Comparison of ENCODE assay signal across 22 cellular contexts in the genomic region with DNA sequence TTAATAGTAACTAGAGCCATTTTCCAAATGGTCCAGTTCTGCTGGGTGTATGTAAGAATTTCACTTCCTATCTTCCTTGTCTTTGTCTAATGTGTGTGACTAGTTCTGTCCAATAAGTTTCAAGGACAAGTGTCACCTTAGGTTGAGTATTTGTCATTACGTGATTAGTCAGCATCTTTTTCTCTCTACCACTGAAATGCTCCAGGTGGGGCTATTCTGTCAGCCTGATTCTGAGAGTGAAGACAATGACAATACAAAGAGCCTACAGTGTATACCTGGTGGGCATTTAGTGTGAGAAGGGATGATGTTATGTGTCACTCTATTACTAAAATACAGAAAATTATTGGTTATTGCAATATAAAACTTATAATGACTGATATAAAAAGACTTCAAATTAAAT.
A peak's percentile ranks its signal among the peaks of the same experiment; 100 is the strongest.
DNase-seq lines count a peak whose midpoint lies in the region; ATAC-seq and TF ChIP-seq lines count a peak whose summit lies in the region.
"Had no signal": no experiment of that assay in that cellular context is flagged by ENCODE, and none has a peak within 500 bp of the region (broad histone marks: within the 10 kb centered on the region; RNA-seq: fewer than 3 reads in every experiment).

No MANE protein-coding gene starts in this region.

- H3K9me1 ChIP-seq in IMR-90 (ENCODE audit: insufficient read depth, low read length), result no peaks in the 10 kb centered on the region

- H3K4me1 Mint-ChIP-seq in chondrocyte (ENCODE audit: low read depth), result peaks cover 5% of the 10 kb centered on the region
- H3K4me1 Mint-ChIP-seq: activated naive CD8-positive, alpha-beta T cell treated with anti-CD3 and anti-CD28 coated beads for 36 hours had no signal

- H3K18ac ChIP-seq in IMR-90 (ENCODE audit: low read depth, low read length) (no peak overlapping the region), mesendoderm (ENCODE audit: low read length) (no peak overlapping the region)

- H4K91ac ChIP-seq in IMR-90 (ENCODE audit: insufficient read depth, low read depth, low read length), result no peak overlapping the region

- H2BK5ac ChIP-seq in IMR-90 (ENCODE audit: low read depth, low read length, poor library complexity, severe bottlenecking) (no peak overlapping the region), mesendoderm (ENCODE audit: low read length) (no peak overlapping the region)

- H3K9ac ChIP-seq in IMR-90 (ENCODE audit: low read depth, low read length) (no peak overlapping the region), mesendoderm (ENCODE audit: low read length) (no peak overlapping the region)
- H3K9ac ChIP-seq: BLaER1 treated with 17β-estradiol and CSF1 and Interleukin-3, amounts not matched to agents 10 nM and 100 nM had no signal

- H4K5ac ChIP-seq in IMR-90 (ENCODE audit: low read depth, low read length) (no peak overlapping the region), mesendoderm (ENCODE audit: low read length) (no peak overlapping the region)

- no peak overlapping the region for H3K4me2 ChIP-seq in IMR-90 (ENCODE audit: low read depth, low read length)
- no peak overlapping the region for H3K4me2 ChIP-seq in mesendoderm (ENCODE audit: low read length)
- H3K4me2 ChIP-seq: BLaER1 treated with 17β-estradiol and CSF1 and Interleukin-3, amounts not matched to agents 10 nM and 100 nM; PC-9 had no signal

- no peaks in the 10 kb centered on the region for H3K9me3 Mint-ChIP-seq in chondrocyte (ENCODE audit: low read depth)

- H3K4ac ChIP-seq in IMR-90 (ENCODE audit: low read depth, low read length) (no peak overlapping the region), mesendoderm (ENCODE audit: low read depth, low read length) (no peak overlapping the region)

- H2BK20ac ChIP-seq in IMR-90 (ENCODE audit: low read depth, low read length), result no peak overlapping the region

- H3K9me3 ChIP-seq in IMR-90 (ENCODE audit: control insufficient read depth, insufficient read depth, low read length), result peaks cover 3% of the 10 kb centered on the region; the same call in 1 of the 2 replicates
- H3K9me3 ChIP-seq: BLaER1 treated with 17β-estradiol and CSF1 and Interleukin-3, amounts not matched to agents 10 nM and 100 nM; neutrophil; SJSA1; transverse colon had no signal

- intact Hi-C loops in IMR-90 (cut with micrococcal nuclease), result no loop called here

- H4K20me1 ChIP-seq in IMR-90 (ENCODE audit: insufficient read depth, low read length), result no peaks in the 10 kb centered on the region
- H4K20me1 ChIP-seq: BLaER1 treated with 17β-estradiol and CSF1 and Interleukin-3, amounts not matched to agents 10 nM and 100 nM had no signal

- in situ Hi-C loops in IMR-90 (cut with MboI; ENCODE audit: low sequenced_read_pairs), result no loop called here

- DNase-seq in NCI-H345 (lab: John Stamatoyannopoulos, UW), result peak; percentile 1
- DNase-seq in NCI-H345 treated with DMSO at 0.1 percent for 48 hours (lab: John Stamatoyannopoulos, UW; ENCODE audit: unreplicated experiment), result no peak
- no peak for DNase-seq in IMR-90
- DNase-seq in chondrocyte (ENCODE audit: low spot score), result no peak
- DNase-seq in mesendoderm, result peak; percentile 68
- DNase-seq in NCI-H187 (lab: John Stamatoyannopoulos, UW), result no peak
- DNase-seq in NCI-H446 (lab: John Stamatoyannopoulos, UW), result no peak
- no peak for DNase-seq in DMS79 (lab: John Stamatoyannopoulos, UW)
- DNase-seq: activated naive CD8-positive, alpha-beta T cell treated with anti-CD3 and anti-CD28 coated beads for 36 hours; foreskin fibroblast; hypothalamus; KG1; NCI-H446 treated with DMSO at 0.1 percent for 48 hours; PC-9; stimulated activated naive CD4-positive, alpha-beta T cell treated with Interleukin-2 at 50 U/mL for 16 hours; transverse colon had no signal

- no peaks in the 10 kb centered on the region for H3K36me3 Mint-ChIP-seq in chondrocyte (ENCODE audit: low read depth)
- H3K36me3 Mint-ChIP-seq: activated naive CD8-positive, alpha-beta T cell treated with anti-CD3 and anti-CD28 coated beads for 36 hours had no signal

- dilution Hi-C loops in IMR-90 (cut with HindIII; ENCODE audit: low sequenced_read_pairs, unreplicated experiment), result no loop called here

- H3K27ac ChIP-seq in IMR-90 (ENCODE audit: insufficient read depth, low read length) (no peak overlapping the region), mesendoderm (ENCODE audit: low read depth, low read length) (no peak overlapping the region)
- H3K27ac ChIP-seq: BLaER1 treated with 17β-estradiol and CSF1 and Interleukin-3, amounts not matched to agents 10 nM and 100 nM; coronary artery; neutrophil; PC-9; right atrium auricular region; SJSA1; transverse colon had no signal

- H2AK9ac ChIP-seq in IMR-90 (replicated peaks; ENCODE audit: low read depth, low read length, poor library complexity), result no peak overlapping the region

- no peaks in the 10 kb centered on the region for H3K4me1 ChIP-seq in IMR-90 (ENCODE audit: control insufficient read depth, insufficient read depth, low read length)
- no peaks in the 10 kb centered on the region for H3K4me1 ChIP-seq in mesendoderm (ENCODE audit: control insufficient read depth, low read depth, low read length)
- H3K4me1 ChIP-seq: BLaER1 treated with 17β-estradiol and CSF1 and Interleukin-3, amounts not matched to agents 10 nM and 100 nM; right atrium auricular region; SJSA1; transverse colon had no signal

- H2AK5ac ChIP-seq in IMR-90 (ENCODE audit: low read depth, low read length), result no peak overlapping the region
- no peak overlapping the region for H2AK5ac ChIP-seq in mesendoderm (ENCODE audit: low read length)

- H2AFZ ChIP-seq in IMR-90 (replicated peaks; ENCODE audit: low read length, poor library complexity), result no peak overlapping the region
- H2AFZ ChIP-seq: PC-9 had no signal

- no peaks in the 10 kb centered on the region for H3K79me2 ChIP-seq in mesendoderm (ENCODE audit: control insufficient read depth, insufficient read depth, low read length)

- BruUV-seq in IMR-90 (replicated peaks; lab: Mats Ljungman, UMichigan), result no TSS peak

- CTCF ChIA-PET in IMR-90 (lab: Yijun Ruan, JAX), result no interaction called here

- TF ChIP-seq CTCF in IMR-90 (conservative IDR thresholded peaks at IDR 0.05; ENCODE audit: low read depth, low read length) (no peak), chondrocyte (IDR thresholded peaks at IDR 0.05) (peak; percentile 28)

- no peak overlapping the region for H3K4me3 Mint-ChIP-seq in chondrocyte (ENCODE audit: unreplicated experiment)
- H3K4me3 Mint-ChIP-seq: activated naive CD8-positive, alpha-beta T cell treated with anti-CD3 and anti-CD28 coated beads for 36 hours; T-helper 2 cell treated with Interferon-gamma antibody and Interleukin-4, amounts not matched to agents 5 μg/mL and 100 μg/mL, for 36 hours had no signal

- no peaks in the 10 kb centered on the region for H3K27me3 ChIP-seq in IMR-90 (ENCODE audit: control insufficient read depth, insufficient read depth, low read length)
- no peaks in the 10 kb centered on the region for H3K27me3 ChIP-seq in mesendoderm (ENCODE audit: insufficient read depth, low read length, poor library complexity)
- H3K27me3 ChIP-seq: BLaER1 treated with 17β-estradiol and CSF1 and Interleukin-3, amounts not matched to agents 10 nM and 100 nM; neutrophil; right atrium auricular region; SJSA1; transverse colon had no signal

- no peak overlapping the region for H3K56ac ChIP-seq in IMR-90 (ENCODE audit: extremely low read depth, insufficient read depth, low read length)
- no peak overlapping the region for H3K56ac ChIP-seq in mesendoderm (ENCODE audit: low read length)

- TF ChIP-seq POLR2A in IMR-90 (IDR thresholded peaks at IDR 0.05; ENCODE audit: low read depth, low read length), result no peak

- no peaks in the 10 kb centered on the region for H3K27me3 Mint-ChIP-seq in chondrocyte (ENCODE audit: low read depth)
- H3K27me3 Mint-ChIP-seq: activated naive CD8-positive, alpha-beta T cell treated with anti-CD3 and anti-CD28 coated beads for 36 hours had no signal

- H4K8ac ChIP-seq in IMR-90 (ENCODE audit: low read depth in 2 of 2, low read length in 2 of 2) (no peak overlapping the region), mesendoderm (ENCODE audit: low read depth, low read length) (no peak overlapping the region)

- H3K79me1 ChIP-seq in IMR-90 (ENCODE audit: low read depth in 1 of 2, low read length in 2 of 2), result no peaks in the 10 kb centered on the region
- no peaks in the 10 kb centered on the region for H3K79me1 ChIP-seq in mesendoderm (ENCODE audit: low read length)

- no CpG with 5 or more reads among the region's 1 CpG for WGBS in IMR-90 (ENCODE audit: extremely low coverage in 2 of 2, insufficient read length in 1 of 2), 2 experiments
- no CpG with 5 or more reads among the region's 1 CpG for WGBS in mesendoderm (ENCODE audit: extremely low coverage, insufficient coverage, low lambda C conversion rate)

- ATAC-seq in IMR-90 (ENCODE audit: low read depth), result no peak

- POLR2A ChIA-PET in IMR-90 (lab: Charles Lee; ENCODE audit: unreplicated experiment), result no interaction called here

- no peak overlapping the region for H3K14ac ChIP-seq in IMR-90 (replicated peaks; ENCODE audit: low read depth, low read length)

- no peak for TF ChIP-seq RAD21 in IMR-90 (IDR thresholded peaks at IDR 0.05; ENCODE audit: low read length)

- H3K36me3 ChIP-seq in IMR-90 (ENCODE audit: control insufficient read depth, insufficient read depth, low read length), result no peaks in the 10 kb centered on the region
- no peaks in the 10 kb centered on the region for H3K36me3 ChIP-seq in mesendoderm (ENCODE audit: control insufficient read depth, insufficient read depth, low read length)
- H3K36me3 ChIP-seq: BLaER1 treated with 17β-estradiol and CSF1 and Interleukin-3, amounts not matched to agents 10 nM and 100 nM; neutrophil; right atrium auricular region; SJSA1; transverse colon had no signal

- H2BK15ac ChIP-seq in IMR-90 (ENCODE audit: low read depth, low read length) (no peak overlapping the region), mesendoderm (replicated peaks; ENCODE audit: low read depth) (no peak overlapping the region)

- H3K23ac ChIP-seq in IMR-90 (ENCODE audit: low read depth, low read length), result no peak overlapping the region
- no peak overlapping the region for H3K23ac ChIP-seq in mesendoderm (ENCODE audit: low read length)

- H3K4me3 ChIP-seq in IMR-90 (ENCODE audit: insufficient read depth, low read depth, low read length) (no peak overlapping the region), mesendoderm (ENCODE audit: low read length) (no peak overlapping the region)
- H3K4me3 ChIP-seq: BLaER1 treated with 17β-estradiol and CSF1 and Interleukin-3, amounts not matched to agents 10 nM and 100 nM; coronary artery; PC-9; right atrium auricular region; SJSA1; transverse colon had no signal

- H2BK120ac ChIP-seq in IMR-90 (ENCODE audit: low read depth, low read length) (no peak overlapping the region), mesendoderm (ENCODE audit: low read depth, low read length) (no peak overlapping the region)

- no peak overlapping the region for H3K27ac Mint-ChIP-seq in chondrocyte (ENCODE audit: unreplicated experiment)
- H3K27ac Mint-ChIP-seq: activated naive CD8-positive, alpha-beta T cell treated with anti-CD3 and anti-CD28 coated beads for 36 hours; T-helper 2 cell treated with Interferon-gamma antibody and Interleukin-4, amounts not matched to agents 5 μg/mL and 100 μg/mL, for 36 hours had no signal

TF ChIP-seq in IMR-90, 13 proteins besides CTCF, POLR2A, EP300 and RAD21 (continues in another document):
- TF ChIP-seq MAZ (IDR thresholded peaks at IDR 0.05; ENCODE audit: borderline replicate concordance, low read depth, low read length) (no peak), RCOR1 (IDR thresholded peaks at IDR 0.05; ENCODE audit: insufficient replicate concordance, low read length) (no peak), RFX5 (IDR thresholded peaks at IDR 0.05; ENCODE audit: low read depth, low read length) (no peak)

Comparison
In these comparisons a context has a peak if more than half of its experiments do, and no peak if none do; other contexts are left out.
1. DNase-seq: peak in NCI-H345 (single experiment) and mesendoderm (single experiment); none in NCI-H345 treated with DMSO at 0.1 percent for 48 hours (single experiment), IMR-90 (single experiment), chondrocyte (single experiment), NCI-H187 (0 of 2), NCI-H446 (0 of 2) and DMS79 (single experiment).